In genomic region chr3:134353831-134354611, GRCh38 we compare ENCODE assay signal across 14 cellular contexts. TPM values are rescaled to one million over a fixed set of nuclear protein-coding genes. Genes with fewer than 3 reads are reported as not detected.
A peak's percentile ranks its signal among the peaks of the same experiment; 100 is the strongest.
DNase-seq lines count a peak whose midpoint lies in the region; ATAC-seq, FAIRE-seq and TF ChIP-seq lines count a peak whose summit lies in the region.
"Had no signal": no experiment of that assay in that cellular context is flagged by ENCODE, and none has a peak within 500 bp of the region (broad histone marks: within the 10 kb centered on the region; RNA-seq: fewer than 3 reads in every experiment).

No MANE protein-coding gene starts in this region.

- H3K79me2 ChIP-seq in keratinocyte (ENCODE audit: control insufficient read depth, insufficient read depth, low read length) = peaks cover 19% of the 10 kb centered on the region

- H3K27ac ChIP-seq in keratinocyte (ENCODE audit: control insufficient read depth, insufficient read depth, low read length) (peak overlapping the region; percentile 33), sigmoid colon (peak overlapping the region; percentile 49 to 100 (median 84))

- dilution Hi-C loops in keratinocyte (cut with MboI; ENCODE audit: extremely low pct_ligation_motif_present, low sequenced_read_pairs) = no loop called here

- ATAC-seq in SK-N-SH treated with all-trans-retinoic acid at 6 μM for 48 hours = peak; percentile 0; the same call in 1 of the 3 replicates
- ATAC-seq in GM18870 (IDR thresholded peaks at IDR 0.05; ENCODE audit: unreplicated experiment) = no peak
- ATAC-seq in HG03025 (IDR thresholded peaks at IDR 0.05; ENCODE audit: low FRiP score, unreplicated experiment) = no peak
- ATAC-seq: activated T-cell treated with anti-CD3 and anti-CD28 coated beads, Interleukin-2, amount 50 U/mL, for 4 hours; effector memory CD8-positive, alpha-beta T cell had no signal

- no peak for TF ChIP-seq POLR2A in sigmoid colon (IDR thresholded peaks at IDR 0.05)

- H3K27me3 ChIP-seq in keratinocyte (ENCODE audit: control insufficient read depth, extremely low read depth, insufficient read depth, low read length) (no peaks in the 10 kb centered on the region), sigmoid colon (no peaks in the 10 kb centered on the region)

- peak; percentile 69 for FAIRE-seq in keratinocyte (lab: Jason Lieb, UNC)
- FAIRE-seq: GM18507 had no signal

- H3K4me1 ChIP-seq in keratinocyte (ENCODE audit: control insufficient read depth, extremely low read depth, insufficient read depth, low read length) (peaks cover 74% of the 10 kb centered on the region), sigmoid colon (peaks cover 0 to 90% (median 74%) of the 10 kb centered on the region in 4 donors)

- peaks cover 3% of the 10 kb centered on the region for H3K9me1 ChIP-seq in keratinocyte (ENCODE audit: control insufficient read depth, extremely low read depth, insufficient read depth, low read length)

- no peak for TF ChIP-seq EP300 in sigmoid colon (IDR thresholded peaks at IDR 0.05)

- DNase-seq in EH (ENCODE audit: low read depth) (peak; percentile 66), keratinocyte (ENCODE audit: low read depth, low spot score) (no peak), sigmoid colon (peak; percentile 61), NCI-H1092 (lab: John Stamatoyannopoulos, UW) (no peak)
- no peak for DNase-seq in activated CD4-positive, alpha-beta T cell treated with anti-CD3 and anti-CD28 coated beads for 48 hours
- DNase-seq: activated T-cell treated with anti-CD3 and anti-CD28 coated beads, Interleukin-2, amount 50 U/mL, for 4 hours; effector memory CD8-positive, alpha-beta T cell; NCI-H82; retina; stimulated activated CD8-positive, alpha-beta memory T cell treated with anti-CD3 and anti-CD28 coated beads, Interleukin-4, amount 100 ng/mL, for 48 hours had no signal

- H3K36me3 ChIP-seq in keratinocyte (ENCODE audit: control insufficient read depth in 2 of 2, extremely low read depth in 1 of 2, insufficient read depth in 2 of 2, low read length in 2 of 2) (peaks cover 27 to 44% of the 10 kb centered on the region in 2 experiments), sigmoid colon (peaks cover 7 to 52% (median 23%) of the 10 kb centered on the region in 4 donors)

- H2AFZ ChIP-seq in keratinocyte (ENCODE audit: control insufficient read depth, low read length) = no peak overlapping the region

- no peaks in the 10 kb centered on the region for H3K9me3 ChIP-seq in keratinocyte (ENCODE audit: control insufficient read depth, low read depth, low read length)
- H3K9me3 ChIP-seq in sigmoid colon = no peaks in the 10 kb centered on the region

- no peak for TF ChIP-seq CTCF in keratinocyte (optimal IDR thresholded peaks at IDR 0.05 in 1 of 3, IDR thresholded peaks at IDR 0.05 in 1 of 3, conservative IDR thresholded peaks at IDR 0.05 in 1 of 3; ENCODE audit: extremely low read depth in 1 of 3, insufficient read depth in 2 of 3, low read length in 3 of 3)
- TF ChIP-seq CTCF in sigmoid colon (IDR thresholded peaks at IDR 0.05) = no peak

- no peaks in the 10 kb centered on the region for H4K20me1 ChIP-seq in keratinocyte (ENCODE audit: control insufficient read depth, extremely low read depth, insufficient read depth, low read length)

- no peak overlapping the region for H3K4me3 ChIP-seq in keratinocyte (ENCODE audit: control insufficient read depth in 2 of 3, extremely low read depth in 1 of 3, insufficient read depth in 2 of 3, low read depth in 1 of 3, low read length in 3 of 3)
- no peak overlapping the region for H3K4me3 ChIP-seq in sigmoid colon

- H3K9ac ChIP-seq in keratinocyte (ENCODE audit: control insufficient read depth, extremely low read depth, insufficient read depth, low read length) = no peak overlapping the region

- H3K4me2 ChIP-seq in keratinocyte (ENCODE audit: control insufficient read depth, extremely low read depth, insufficient read depth, low read depth, low read length) = no peak overlapping the region

- 32 to 73% methylated on average over 7 of the region's 7 CpGs for WGBS in sigmoid colon, 2 donors

- intact Hi-C loops in sigmoid colon (cut with DNase I) = no loop called here

TF ChIP-seq in SK-N-SH treated with all-trans-retinoic acid at 6 μM for 48 hours, 23 proteins besides CTCF, POLR2A, EP300 and RAD21:
- TF ChIP-seq ZNF70 (CRISPR knock-in tag; IDR thresholded peaks at IDR 0.05) (no peak), RARB (CRISPR knock-in tag; IDR thresholded peaks at IDR 0.05) (no peak), PATZ1 (CRISPR knock-in tag; IDR thresholded peaks at IDR 0.05; ENCODE audit: borderline replicate concordance) (no peak), CREB5 (CRISPR knock-in tag; IDR thresholded peaks at IDR 0.05; ENCODE audit: low read depth) (no peak), GLIS3 (CRISPR knock-in tag; IDR thresholded peaks at IDR 0.05) (no peak), ARNTL (CRISPR knock-in tag; IDR thresholded peaks at IDR 0.05; ENCODE audit: borderline replicate concordance, low read depth) (no peak), ESRRG (CRISPR knock-in tag; IDR thresholded peaks at IDR 0.05) (no peak), ISL1 (CRISPR knock-in tag; IDR thresholded peaks at IDR 0.05) (no peak), PPARA (CRISPR knock-in tag; IDR thresholded peaks at IDR 0.05; ENCODE audit: borderline replicate concordance) (no peak), BACH2 (CRISPR knock-in tag; IDR thresholded peaks at IDR 0.05; ENCODE audit: borderline replicate concordance) (no peak), OSR1 (CRISPR knock-in tag; IDR thresholded peaks at IDR 0.05) (no peak), POU6F1 (CRISPR knock-in tag; IDR thresholded peaks at IDR 0.05; ENCODE audit: borderline replicate concordance, low read depth) (no peak), TOX (CRISPR knock-in tag; IDR thresholded peaks at IDR 0.05; ENCODE audit: borderline replicate concordance) (no peak), ZNF565 (CRISPR knock-in tag; conservative IDR thresholded peaks at IDR 0.05; ENCODE audit: low read depth) (no peak), ZFP30 (CRISPR knock-in tag; IDR thresholded peaks at IDR 0.05) (no peak), ZFP3 (CRISPR knock-in tag; IDR thresholded peaks at IDR 0.05) (no peak), ZC3H10 (CRISPR knock-in tag; IDR thresholded peaks at IDR 0.05) (no peak)

RNA-seq across cellular contexts. Expression of gene AMOTL2, which starts 20.2 kb away (rescaled TPM):
- polyA plus RNA-seq in keratinocyte = 39.8 to 57.2 TPM (median 45.6 TPM) in 3 replicates
- 52.7 TPM for polyA plus RNA-seq in keratinocyte (2011; ENCODE audit: low read depth)
- 30.8 and 32.5 TPM in 2 replicates for polyA plus RNA-seq in keratinocyte (2011; cell fraction: cytosol; rRNA removed)
- 88.6 and 88.9 TPM in 2 replicates for polyA plus RNA-seq in keratinocyte (2011; cell fraction: nucleus; rRNA removed)
- 44.4 and 81.4 TPM in 2 replicates for polyA plus RNA-seq in keratinocyte (2012; ENCODE audit: low replicate concordance)
- polyA minus RNA-seq in keratinocyte = 49.8 to 105 TPM (median 62.0 TPM) in 3 replicates
- polyA minus RNA-seq in keratinocyte (2011; cell fraction: cytosol; rRNA and poly(A)+ RNA removed) = 64.5 TPM
- 82.0 and 84.4 TPM in 2 replicates for polyA minus RNA-seq in keratinocyte (2011; cell fraction: nucleus; rRNA and poly(A)+ RNA removed)
- total RNA-seq in sigmoid colon = 100 to 1,000 TPM in 1 of 4 donors, 10 to 100 TPM in 3; 43.5 to 112 (median 47.6) TPM
- polyA plus RNA-seq in sigmoid colon = 10 to 100 TPM in 1 of 3 donors, 1 to 10 TPM in 2; 1.6 to 13.8 (median 9.9) TPM

Comparison
In these comparisons a context has a peak if more than half of its experiments do, and no peak if none do; other contexts are left out.
1. DNase-seq: peak in EH (single experiment) and sigmoid colon (single experiment); none in keratinocyte (single experiment), NCI-H1092 (single experiment) and activated CD4-positive, alpha-beta T cell treated with anti-CD3 and anti-CD28 coated beads for 48 hours (single experiment).